ENCODE assay signal across 16 cellular contexts in genomic region chr20:49642808-49643207, GRCh38.
A peak's percentile ranks its signal among the peaks of the same experiment; 100 is the strongest.
DNase-seq lines count a peak whose midpoint lies in the region; ATAC-seq and TF ChIP-seq lines count a peak whose summit lies in the region.
"Had no signal": no experiment of that assay in that cellular context is flagged by ENCODE, and none has a peak within 500 bp of the region (broad histone marks: within the 10 kb centered on the region; RNA-seq: fewer than 3 reads in every experiment).

No MANE protein-coding gene starts in this region.

- no peak for DNase-seq in activated naive CD8-positive, alpha-beta T cell treated with anti-CD3 and anti-CD28 coated beads, Interleukin-2, amount 10 ng/mL, durations not matched to agents 7 days and 5 days
- DNase-seq in activated naive CD8-positive, alpha-beta T cell treated with anti-CD3 and anti-CD28 coated beads for 36 hours = no peak
- DNase-seq in upper lobe of left lung (no peak), amygdala (lab: John Stamatoyannopoulos, UW) (no peak), SKM-1 (lab: John Stamatoyannopoulos, UW; ENCODE audit: unreplicated experiment) (no peak), COLO668 (lab: John Stamatoyannopoulos, UW; ENCODE audit: unreplicated experiment) (no peak)
- DNase-seq: activated naive CD4-positive, alpha-beta T cell treated with Interleukin-2 at 50 U/mL for 16 hours; CD4-positive, alpha-beta memory T cell; kidney; NCI-H446; SW 1271 had no signal

- H3K36me3 ChIP-seq in upper lobe of left lung = peaks cover 18 to 98% (median 67%) of the 10 kb centered on the region in 4 donors

- H3K27me3 ChIP-seq in upper lobe of left lung = no peaks in the 10 kb centered on the region
- H3K27me3 ChIP-seq: ascending aorta had no signal

- no peaks in the 10 kb centered on the region for H3K9me3 Mint-ChIP-seq in activated naive CD8-positive, alpha-beta T cell treated with anti-CD3 and anti-CD28 coated beads, Interleukin-2, amount 10 ng/mL, durations not matched to agents 7 days and 5 days
- H3K9me3 Mint-ChIP-seq in activated naive CD8-positive, alpha-beta T cell treated with anti-CD3 and anti-CD28 coated beads for 36 hours = no peaks in the 10 kb centered on the region
- H3K9me3 Mint-ChIP-seq in nephron = no peaks in the 10 kb centered on the region
- H3K9me3 Mint-ChIP-seq: CD4-positive, alpha-beta memory T cell; IgD-negative memory B cell; memory B cell had no signal

- no peak overlapping the region for H3K4me3 Mint-ChIP-seq in activated naive CD8-positive, alpha-beta T cell treated with anti-CD3 and anti-CD28 coated beads, Interleukin-2, amount 10 ng/mL, durations not matched to agents 7 days and 5 days
- H3K4me3 Mint-ChIP-seq in activated naive CD8-positive, alpha-beta T cell treated with anti-CD3 and anti-CD28 coated beads for 36 hours = no peak overlapping the region
- no peak overlapping the region for H3K4me3 Mint-ChIP-seq in nephron
- H3K4me3 Mint-ChIP-seq: CD4-positive, alpha-beta memory T cell; IgD-negative memory B cell; memory B cell had no signal

- TF ChIP-seq CTCF in nephron (IDR thresholded peaks at IDR 0.05; ENCODE audit: unreplicated experiment in 3 of 3) (no peak), upper lobe of left lung (IDR thresholded peaks at IDR 0.05) (no peak)

- no peak for TF ChIP-seq EP300 in upper lobe of left lung (IDR thresholded peaks at IDR 0.05)

- peaks cover 5 to 19% (median 12%) of the 10 kb centered on the region in 4 donors for H3K4me1 ChIP-seq in upper lobe of left lung
- H3K4me1 ChIP-seq: ascending aorta had no signal

- H3K9me3 ChIP-seq in upper lobe of left lung = no peaks in the 10 kb centered on the region
- H3K9me3 ChIP-seq: ascending aorta had no signal

- peaks cover 16% of the 10 kb centered on the region for H3K4me1 Mint-ChIP-seq in activated naive CD8-positive, alpha-beta T cell treated with anti-CD3 and anti-CD28 coated beads, Interleukin-2, amount 10 ng/mL, durations not matched to agents 7 days and 5 days
- H3K4me1 Mint-ChIP-seq in activated naive CD8-positive, alpha-beta T cell treated with anti-CD3 and anti-CD28 coated beads for 36 hours = no peaks in the 10 kb centered on the region
- peaks cover 16% of the 10 kb centered on the region for H3K4me1 Mint-ChIP-seq in nephron
- H3K4me1 Mint-ChIP-seq: memory B cell had no signal

- no peak for ATAC-seq in activated naive CD8-positive, alpha-beta T cell treated with anti-CD3 and anti-CD28 coated beads, Interleukin-2, amount 10 ng/mL, durations not matched to agents 7 days and 5 days (ENCODE audit: low read depth)
- no peak for ATAC-seq in upper lobe of left lung (ENCODE audit: low FRiP score in 2 of 2)

- peak overlapping the region; percentile 91 for H3K27ac Mint-ChIP-seq in activated naive CD8-positive, alpha-beta T cell treated with anti-CD3 and anti-CD28 coated beads, Interleukin-2, amount 10 ng/mL, durations not matched to agents 7 days and 5 days
- no peak overlapping the region for H3K27ac Mint-ChIP-seq in activated naive CD8-positive, alpha-beta T cell treated with anti-CD3 and anti-CD28 coated beads for 36 hours
- H3K27ac Mint-ChIP-seq in nephron = peak overlapping the region; percentile 22 to 79 (median 67)
- H3K27ac Mint-ChIP-seq: memory B cell had no signal

- H3K27ac ChIP-seq in cingulate gyrus (ENCODE audit: low read depth, low read length) (peak overlapping the region; percentile 66), upper lobe of left lung (peak overlapping the region; percentile 15 to 69 (median 43))
- H3K27ac ChIP-seq: ascending aorta had no signal

- 81 to 85% methylated on average over 4 of the region's 4 CpGs for WGBS in upper lobe of left lung, 2 donors

- no peak overlapping the region for H3K4me3 ChIP-seq in upper lobe of left lung
- H3K4me3 ChIP-seq: ascending aorta had no signal

- TF ChIP-seq POLR2A in upper lobe of left lung (IDR thresholded peaks at IDR 0.05) = no peak

- H3K36me3 Mint-ChIP-seq in activated naive CD8-positive, alpha-beta T cell treated with anti-CD3 and anti-CD28 coated beads, Interleukin-2, amount 10 ng/mL, durations not matched to agents 7 days and 5 days = peaks cover 36% of the 10 kb centered on the region
- peaks cover 22% of the 10 kb centered on the region for H3K36me3 Mint-ChIP-seq in activated naive CD8-positive, alpha-beta T cell treated with anti-CD3 and anti-CD28 coated beads for 36 hours
- H3K36me3 Mint-ChIP-seq in nephron (ENCODE audit: low read depth) = peaks cover 74% of the 10 kb centered on the region

- no peaks in the 10 kb centered on the region for H3K27me3 Mint-ChIP-seq in activated naive CD8-positive, alpha-beta T cell treated with anti-CD3 and anti-CD28 coated beads, Interleukin-2, amount 10 ng/mL, durations not matched to agents 7 days and 5 days
- H3K27me3 Mint-ChIP-seq in activated naive CD8-positive, alpha-beta T cell treated with anti-CD3 and anti-CD28 coated beads for 36 hours = no peaks in the 10 kb centered on the region
- H3K27me3 Mint-ChIP-seq in nephron (ENCODE audit: low read depth) = no peaks in the 10 kb centered on the region
- H3K27me3 Mint-ChIP-seq: CD4-positive, alpha-beta memory T cell; IgD-negative memory B cell; memory B cell had no signal

- POLR2A ChIA-PET in activated naive CD8-positive, alpha-beta T cell treated with anti-CD3 and anti-CD28 coated beads, Interleukin-2, amount 10 ng/mL, durations not matched to agents 7 days and 5 days (lab: Charles Lee) = interaction anchor here (0.8 to 1.2 kb wide), 3 partner anchors 159 to 180 kb away, joined by 3 to 4 read pairs (median 3); partner anchors contain the start of gene SLC9A8
